8 cellular contexts compared by ENCODE assay signal in genomic region chr11:102451041-102451692, GRCh38. TPM values are rescaled to one million over a fixed set of nuclear protein-coding genes. Genes with fewer than 3 reads are reported as not detected.
A peak's percentile ranks its signal among the peaks of the same experiment; 100 is the strongest.
DNase-seq lines count a peak whose midpoint lies in the region; ATAC-seq, FAIRE-seq and TF ChIP-seq lines count a peak whose summit lies in the region.

No MANE protein-coding gene starts in this region.

- H3K36me3 ChIP-seq in CD8-positive, alpha-beta memory T cell (ENCODE audit: insufficient read depth, low read length), result no peaks in the 10 kb centered on the region
- H3K36me3 ChIP-seq in PC-3 (ENCODE audit: low read depth, low read length) (peaks cover 24% of the 10 kb centered on the region), endothelial cell of umbilical vein (ENCODE audit: control insufficient read depth in 2 of 2, extremely low read depth in 1 of 2, insufficient read depth in 2 of 2, low read length in 2 of 2) (peaks cover 0 to 5% of the 10 kb centered on the region in 2 experiments), neutrophil (no peaks in the 10 kb centered on the region)

- BruUV-seq in PC-3 (replicated peaks; lab: Mats Ljungman, UMichigan) (TSS peak; percentile 27), endothelial cell of umbilical vein (replicated peaks; lab: Mats Ljungman, UMichigan) (TSS peak; percentile 21)

- TF ChIP-seq CTCF in PC-3 (conservative IDR thresholded peaks at IDR 0.05; ENCODE audit: low read depth, low read length), result no peak
- no peak for TF ChIP-seq CTCF in endothelial cell of umbilical vein (IDR thresholded peaks at IDR 0.05; ENCODE audit: extremely low read depth in 1 of 2, insufficient read depth in 1 of 2, low read depth in 1 of 2, low read length in 2 of 2)
- no peak for TF ChIP-seq CTCF in neutrophil (IDR thresholded peaks at IDR 0.05)

- H3F3A ChIP-seq in PC-3 (ENCODE audit: low read length, unreplicated experiment), result no peaks in the 10 kb centered on the region

- no peaks in the 10 kb centered on the region for H3K27me3 ChIP-seq in CD8-positive, alpha-beta memory T cell (ENCODE audit: insufficient read depth, low read length, poor library complexity, severe bottlenecking)
- H3K27me3 ChIP-seq in PC-3 (ENCODE audit: low read length) (no peaks in the 10 kb centered on the region), endothelial cell of umbilical vein (ENCODE audit: control insufficient read depth in 2 of 2, insufficient read depth in 2 of 2, low read length in 2 of 2) (no peaks in the 10 kb centered on the region), neutrophil (no peaks in the 10 kb centered on the region)

- DNase-seq in CD8-positive, alpha-beta memory T cell, result no peak
- no peak for DNase-seq in PC-3
- DNase-seq in endothelial cell of umbilical vein (ENCODE audit: low read depth, low spot score), result peak; percentile 43
- no peak for DNase-seq in anterior cingulate cortex (lab: John Stamatoyannopoulos, UW)
- DNase-seq in activated gamma-delta T cell (lab: John Stamatoyannopoulos, UW), result no peak
- no peak for DNase-seq in SHP77 treated with DMSO at 0.1 percent for 48 hours (lab: John Stamatoyannopoulos, UW)

- H3K9me3 ChIP-seq in CD8-positive, alpha-beta memory T cell (ENCODE audit: low read length), result no peaks in the 10 kb centered on the region
- H3K9me3 ChIP-seq in PC-3 (ENCODE audit: low read length), result no peaks in the 10 kb centered on the region
- H3K9me3 ChIP-seq in endothelial cell of umbilical vein (replicated peaks; ENCODE audit: control insufficient read depth, insufficient read depth, low read length), result no peaks in the 10 kb centered on the region
- no peaks in the 10 kb centered on the region for H3K9me3 ChIP-seq in neutrophil

- no peak for ATAC-seq in PC-3
- ATAC-seq in GM19023 (IDR thresholded peaks at IDR 0.05; ENCODE audit: unreplicated experiment), result no peak

- H2AFZ ChIP-seq in PC-3 (ENCODE audit: low read length) (peak overlapping the region; percentile 90), endothelial cell of umbilical vein (ENCODE audit: low read depth, low read length) (no peak overlapping the region)

- peaks cover 42% of the 10 kb centered on the region for H4K20me1 ChIP-seq in PC-3 (ENCODE audit: low read length)
- H4K20me1 ChIP-seq in endothelial cell of umbilical vein (replicated peaks; ENCODE audit: control insufficient read depth, extremely low read depth, insufficient read depth, low read length), result no peaks in the 10 kb centered on the region

- H3K9ac ChIP-seq in PC-3 (ENCODE audit: low read length) (peak overlapping the region; percentile 86), endothelial cell of umbilical vein (replicated peaks; ENCODE audit: extremely low read depth, insufficient read depth, low read length) (peak overlapping the region; percentile 94)

- CTCF ChIA-PET in CD8-positive, alpha-beta memory T cell (lab: Charles Lee), result interaction anchor here (0.7 to 2.2 kb wide), 17 partner anchors 12 to 162 kb away, joined by 3 to 40 read pairs (median 5); no protein-coding TSS in a partner anchor
- CTCF ChIA-PET in PC-3 (lab: Charles Lee) (interaction anchor here (0.9 kb wide), 1 partner anchor 16 kb away, joined by 3 read pairs; no protein-coding TSS in a partner anchor), endothelial cell of umbilical vein (lab: Charles Lee) (interaction anchor here (0.9 to 2.2 kb wide), 6 partner anchors 44 to 109 kb away, joined by 3 to 16 read pairs (median 4); no protein-coding TSS in a partner anchor)

- no peak for TF ChIP-seq POLR2A in endothelial cell of umbilical vein (IDR thresholded peaks at IDR 0.05; ENCODE audit: low read depth, low read length)

- H3K9me1 ChIP-seq in endothelial cell of umbilical vein (replicated peaks; ENCODE audit: control insufficient read depth, extremely low read depth, insufficient read depth, low read length), result no peaks in the 10 kb centered on the region

- H3K9me2 ChIP-seq in PC-3 (replicated peaks; ENCODE audit: low read length), result no peaks in the 10 kb centered on the region

- peaks cover 71 to 91% (median 88%) of the 10 kb centered on the region in 3 donors for H3K4me1 Mint-ChIP-seq in CD8-positive, alpha-beta memory T cell

- no peaks in the 10 kb centered on the region for H3K9me3 Mint-ChIP-seq in CD8-positive, alpha-beta memory T cell

- intact Hi-C loops in PC-3 (cut with micrococcal nuclease) (loop anchor here (1.0 to 5.0 kb wide), 3 partner anchors 18 to 161 kb away; no protein-coding TSS in a partner anchor), endothelial cell of umbilical vein (cut with micrococcal nuclease) (loop anchor here (2.0 to 5.0 kb wide), 3 partner anchors 59 to 338 kb away; no protein-coding TSS in a partner anchor)

- H3K27me3 Mint-ChIP-seq in CD8-positive, alpha-beta memory T cell, result no peaks in the 10 kb centered on the region

- dilution Hi-C loops in endothelial cell of umbilical vein (cut with MboI; ENCODE audit: extremely low pct_ligation_motif_present, low sequenced_read_pairs), result no loop called here

- H3K36me3 Mint-ChIP-seq in CD8-positive, alpha-beta memory T cell, result peaks cover 0 to 47% (median 5%) of the 10 kb centered on the region in 3 donors

- peaks cover 73% of the 10 kb centered on the region for H3K79me2 ChIP-seq in PC-3 (ENCODE audit: low read length)
- peaks cover 62% of the 10 kb centered on the region for H3K79me2 ChIP-seq in endothelial cell of umbilical vein (ENCODE audit: control insufficient read depth, insufficient read depth, low read length)

- peak overlapping the region; percentile 86 for H3K4me2 ChIP-seq in PC-3 (ENCODE audit: low read length)
- H3K4me2 ChIP-seq in endothelial cell of umbilical vein (ENCODE audit: insufficient read depth, low read length), result peak overlapping the region; percentile 93

- POLR2A ChIA-PET in CD8-positive, alpha-beta memory T cell (lab: Charles Lee), result interaction anchor here (0.6 to 1.2 kb wide), 9 partner anchors 28 to 133 kb away, joined by 3 to 7 read pairs (median 3); partner anchors contain the start of gene BIRC2
- POLR2A ChIA-PET in PC-3 (lab: Charles Lee; ENCODE audit: unreplicated experiment), result interaction anchor here (0.7 kb wide), 1 partner anchor 36 kb away, joined by 4 read pairs; no protein-coding TSS in a partner anchor
- POLR2A ChIA-PET in endothelial cell of umbilical vein (lab: Charles Lee), result no interaction called here

- FAIRE-seq in endothelial cell of umbilical vein (lab: Jason Lieb, UNC), result no peak

- peak overlapping the region; percentile 92 to 97 (median 97) for H3K4me3 Mint-ChIP-seq in CD8-positive, alpha-beta memory T cell

- peak overlapping the region; percentile 72 for H3K4me3 ChIP-seq in CD8-positive, alpha-beta memory T cell (ENCODE audit: low read length)
- peak overlapping the region; percentile 81 for H3K4me3 ChIP-seq in PC-3 (ENCODE audit: low read length)
- H3K4me3 ChIP-seq in endothelial cell of umbilical vein (replicated peaks in 1 of 3; ENCODE audit: insufficient read depth in 1 of 3, low read depth in 1 of 3, low read length in 3 of 3), result peak overlapping the region; percentile 72 to 98 (median 91)
- peak overlapping the region; percentile 93 to 96 for H3K4me3 ChIP-seq in neutrophil (ENCODE audit: low read depth in 1 of 2, low read length in 1 of 2)

- H3K4me1 ChIP-seq in CD8-positive, alpha-beta memory T cell (ENCODE audit: insufficient read depth, low read length), result peaks cover 65% of the 10 kb centered on the region
- H3K4me1 ChIP-seq in PC-3 (ENCODE audit: insufficient read depth, low read length), result peaks cover 56% of the 10 kb centered on the region
- peaks cover 62% of the 10 kb centered on the region for H3K4me1 ChIP-seq in endothelial cell of umbilical vein (ENCODE audit: control insufficient read depth, extremely low read depth, insufficient read depth, low read length)
- peaks cover 69 to 78% of the 10 kb centered on the region in 2 experiments for H3K4me1 ChIP-seq in neutrophil (ENCODE audit: control insufficient read depth in 1 of 2, insufficient read depth in 1 of 2, low read depth in 1 of 2, low read length in 1 of 2)

- H3K27ac Mint-ChIP-seq in CD8-positive, alpha-beta memory T cell, result peak overlapping the region; percentile 80 to 96 (median 94)

- peak overlapping the region; percentile 76 for H3K27ac ChIP-seq in CD8-positive, alpha-beta memory T cell (ENCODE audit: low read depth, low read length)
- peak overlapping the region; percentile 65 for H3K27ac ChIP-seq in PC-3 (ENCODE audit: low read length)
- peak overlapping the region; percentile 83 for H3K27ac ChIP-seq in endothelial cell of umbilical vein (ENCODE audit: insufficient read depth, low read depth, low read length)
- peak overlapping the region; percentile 94 for H3K27ac ChIP-seq in neutrophil

TF ChIP-seq in endothelial cell of umbilical vein, 7 proteins besides CTCF, POLR2A, EP300 and RAD21:
- no peak for TF ChIP-seq FOS (IDR thresholded peaks at IDR 0.05; ENCODE audit: borderline replicate concordance, insufficient read depth, low read length)

RNA-seq across cellular contexts. Expression of gene TMEM123, which starts 1.4 kb away (rescaled TPM):
- total RNA-seq in CD8-positive, alpha-beta memory T cell, result 100 to 1,000 TPM; 257 to 259 TPM
- 491 TPM for polyA plus RNA-seq in CD8-positive, alpha-beta memory T cell
- total RNA-seq in PC-3 (2014; rRNA removed) (136 and 163 TPM in 2 replicates), endothelial cell of umbilical vein (199 and 257 TPM in 2 replicates)
- polyA plus RNA-seq in endothelial cell of umbilical vein, result 201 and 312 TPM in 2 replicates
- 242 and 305 TPM in 2 replicates for polyA plus RNA-seq in endothelial cell of umbilical vein (2011; cell fraction: cytosol; rRNA removed)
- polyA plus RNA-seq in endothelial cell of umbilical vein (2011; cell fraction: nucleus; rRNA removed), result 91.7 and 117 TPM in 2 replicates
- 358 and 382 TPM in 2 replicates for polyA plus RNA-seq in endothelial cell of umbilical vein (2012)
- 498 and 610 TPM in 2 replicates for polyA minus RNA-seq in endothelial cell of umbilical vein
- 83.6 TPM for polyA minus RNA-seq in endothelial cell of umbilical vein (2011; cell fraction: cytosol; rRNA and poly(A)+ RNA removed)
- polyA minus RNA-seq in endothelial cell of umbilical vein (2011; cell fraction: nucleus; rRNA and poly(A)+ RNA removed), result 162 and 269 TPM in 2 replicates
